9 cellular contexts compared by ENCODE assay signal in genomic region chr4:113436360-113436759, GRCh38.
A peak's percentile ranks its signal among the peaks of the same experiment; 100 is the strongest.
DNase-seq lines count a peak whose midpoint lies in the region; TF ChIP-seq lines count a peak whose summit lies in the region.
"Had no signal": no experiment of that assay in that cellular context is flagged by ENCODE, and none has a peak within 500 bp of the region (broad histone marks: within the 10 kb centered on the region; RNA-seq: fewer than 3 reads in every experiment).

No MANE protein-coding gene starts in this region.

- POLR2A ChIA-PET in activated CD4-positive, alpha-beta memory T cell treated with anti-CD3 and anti-CD28 coated beads, Interleukin-2, amount 10 ng/mL, durations not matched to agents 7 days and 5 days (lab: Charles Lee) = no interaction called here

- H3K4me3 ChIP-seq in esophagus squamous epithelium = peak overlapping the region in 1 of 4 donors; percentile 22
- H3K4me3 ChIP-seq in ovary = no peak overlapping the region
- H3K4me3 ChIP-seq in hepatocyte = no peak overlapping the region

- intact Hi-C loops in esophagus squamous epithelium (cut with DNase I) (no loop called here), ovary (cut with DNase I) (no loop called here)

- peak overlapping the region; percentile 3 to 79 (median 72) for H3K27ac ChIP-seq in esophagus squamous epithelium
- H3K27ac ChIP-seq in ovary = peak overlapping the region in 1 of 2 donors; percentile 52
- H3K27ac ChIP-seq in hepatocyte = no peak overlapping the region

- 1 to 2% methylated on average over 3 of the region's 3 CpGs for whole genome bisulfite sequencing in esophagus squamous epithelium, 2 donors
- WGBS in ovary, 3 donors = 0 to 4% (median 0%) methylated on average over 3 of the region's 3 CpGs
- 56% methylated on average over 3 of the region's 3 CpGs for WGBS in hepatocyte (ENCODE audit: low lambda C conversion rate, missing lambda C conversion rate)

- peak; percentile 56 for DNase-seq in DMS 273 (lab: John Stamatoyannopoulos, UW; ENCODE audit: unreplicated experiment)
- DNase-seq in NCI-H69 (lab: John Stamatoyannopoulos, UW) = peak; percentile 79
- DNase-seq in esophagus squamous epithelium (lab: John Stamatoyannopoulos, UW) = no peak
- DNase-seq in ovary = peak in 3 of 5 donors; percentile 21 to 52 (median 39)
- no peak for DNase-seq in D341Med (ENCODE audit: low spot score)
- no peak for DNase-seq in hepatocyte (ENCODE audit: low spot score)
- no peak for DNase-seq in activated naive CD4-positive, alpha-beta T cell treated with Interleukin-2 at 50 U/mL for 16 hours
- DNase-seq in activated CD4-positive, alpha-beta memory T cell treated with anti-CD3 and anti-CD28 coated beads, Interleukin-2, amount 10 ng/mL, durations not matched to agents 7 days and 5 days = no peak
- DNase-seq: naive B cell had no signal

- no peaks in the 10 kb centered on the region for H3K27me3 Mint-ChIP-seq in activated CD4-positive, alpha-beta memory T cell treated with anti-CD3 and anti-CD28 coated beads, Interleukin-2, amount 10 ng/mL, durations not matched to agents 7 days and 5 days

- H3K36me3 Mint-ChIP-seq in activated CD4-positive, alpha-beta memory T cell treated with anti-CD3 and anti-CD28 coated beads, Interleukin-2, amount 10 ng/mL, durations not matched to agents 7 days and 5 days (ENCODE audit: low read depth) = no peaks in the 10 kb centered on the region
- H3K36me3 Mint-ChIP-seq: naive B cell had no signal

- no peak overlapping the region for H3K4me3 Mint-ChIP-seq in activated CD4-positive, alpha-beta memory T cell treated with anti-CD3 and anti-CD28 coated beads, Interleukin-2, amount 10 ng/mL, durations not matched to agents 7 days and 5 days
- H3K4me3 Mint-ChIP-seq: naive B cell had no signal

- no peaks in the 10 kb centered on the region for H3K9me3 ChIP-seq in esophagus squamous epithelium
- H3K9me3 ChIP-seq in ovary = no peaks in the 10 kb centered on the region
- H3K9me3 ChIP-seq in hepatocyte (ENCODE audit: low read depth) = no peaks in the 10 kb centered on the region

- TF ChIP-seq CTCF in esophagus squamous epithelium (IDR thresholded peaks at IDR 0.05) (no peak), ovary (IDR thresholded peaks at IDR 0.05) (no peak), hepatocyte (IDR thresholded peaks at IDR 0.05; ENCODE audit: poor library complexity) (no peak)

- H3K36me3 ChIP-seq in esophagus squamous epithelium = no peaks in the 10 kb centered on the region
- no peaks in the 10 kb centered on the region for H3K36me3 ChIP-seq in ovary
- H3K36me3 ChIP-seq in hepatocyte (replicated peaks; ENCODE audit: insufficient read depth, low read depth) = no peaks in the 10 kb centered on the region

- no peaks in the 10 kb centered on the region for H3K79me2 ChIP-seq in hepatocyte

- no peak overlapping the region for H3K4me2 ChIP-seq in hepatocyte

- H3K27me3 ChIP-seq in esophagus squamous epithelium (no peaks in the 10 kb centered on the region), ovary (no peaks in the 10 kb centered on the region), hepatocyte (no peaks in the 10 kb centered on the region)

- peaks cover 2% of the 10 kb centered on the region for H3K9me3 Mint-ChIP-seq in activated CD4-positive, alpha-beta memory T cell treated with anti-CD3 and anti-CD28 coated beads, Interleukin-2, amount 10 ng/mL, durations not matched to agents 7 days and 5 days

- H3K4me1 ChIP-seq in esophagus squamous epithelium (peaks cover 4 to 44% (median 31%) of the 10 kb centered on the region in 3 donors), ovary (ENCODE audit: insufficient read depth) (peaks cover 4% of the 10 kb centered on the region), hepatocyte (ENCODE audit: insufficient read depth) (no peaks in the 10 kb centered on the region)

- no peak overlapping the region for H3K27ac Mint-ChIP-seq in activated CD4-positive, alpha-beta memory T cell treated with anti-CD3 and anti-CD28 coated beads, Interleukin-2, amount 10 ng/mL, durations not matched to agents 7 days and 5 days

- H2AFZ ChIP-seq in hepatocyte = no peak overlapping the region

- TF ChIP-seq EP300 in ovary (IDR thresholded peaks at IDR 0.05) = no peak

- no peak for TF ChIP-seq POLR2A in esophagus squamous epithelium (IDR thresholded peaks at IDR 0.05)
- no peak for TF ChIP-seq POLR2A in ovary (IDR thresholded peaks at IDR 0.05)

- H4K20me1 ChIP-seq in hepatocyte (ENCODE audit: insufficient read depth, poor library complexity, severe bottlenecking) = no peaks in the 10 kb centered on the region

- H3K9me2 ChIP-seq in hepatocyte (replicated peaks; ENCODE audit: insufficient read depth) = no peaks in the 10 kb centered on the region

- peaks cover 13% of the 10 kb centered on the region for H3K4me1 Mint-ChIP-seq in activated CD4-positive, alpha-beta memory T cell treated with anti-CD3 and anti-CD28 coated beads, Interleukin-2, amount 10 ng/mL, durations not matched to agents 7 days and 5 days

- CTCF ChIA-PET in activated CD4-positive, alpha-beta memory T cell treated with anti-CD3 and anti-CD28 coated beads, Interleukin-2, amount 10 ng/mL, durations not matched to agents 7 days and 5 days (lab: Charles Lee) = no interaction called here

Comparison
In these comparisons a context has a peak if more than half of its experiments do, and no peak if none do; other contexts are left out.
1. DNase-seq: peak in DMS 273 (single experiment), NCI-H69 (single experiment) and ovary (3 of 5); none in esophagus squamous epithelium (single experiment), D341Med (single experiment), hepatocyte (single experiment), activated naive CD4-positive, alpha-beta T cell treated with Interleukin-2 at 50 U/mL for 16 hours (single experiment) and activated CD4-positive, alpha-beta memory T cell treated with anti-CD3 and anti-CD28 coated beads, Interleukin-2, amount 10 ng/mL, durations not matched to agents 7 days and 5 days (single experiment).